In the genomic region with DNA sequence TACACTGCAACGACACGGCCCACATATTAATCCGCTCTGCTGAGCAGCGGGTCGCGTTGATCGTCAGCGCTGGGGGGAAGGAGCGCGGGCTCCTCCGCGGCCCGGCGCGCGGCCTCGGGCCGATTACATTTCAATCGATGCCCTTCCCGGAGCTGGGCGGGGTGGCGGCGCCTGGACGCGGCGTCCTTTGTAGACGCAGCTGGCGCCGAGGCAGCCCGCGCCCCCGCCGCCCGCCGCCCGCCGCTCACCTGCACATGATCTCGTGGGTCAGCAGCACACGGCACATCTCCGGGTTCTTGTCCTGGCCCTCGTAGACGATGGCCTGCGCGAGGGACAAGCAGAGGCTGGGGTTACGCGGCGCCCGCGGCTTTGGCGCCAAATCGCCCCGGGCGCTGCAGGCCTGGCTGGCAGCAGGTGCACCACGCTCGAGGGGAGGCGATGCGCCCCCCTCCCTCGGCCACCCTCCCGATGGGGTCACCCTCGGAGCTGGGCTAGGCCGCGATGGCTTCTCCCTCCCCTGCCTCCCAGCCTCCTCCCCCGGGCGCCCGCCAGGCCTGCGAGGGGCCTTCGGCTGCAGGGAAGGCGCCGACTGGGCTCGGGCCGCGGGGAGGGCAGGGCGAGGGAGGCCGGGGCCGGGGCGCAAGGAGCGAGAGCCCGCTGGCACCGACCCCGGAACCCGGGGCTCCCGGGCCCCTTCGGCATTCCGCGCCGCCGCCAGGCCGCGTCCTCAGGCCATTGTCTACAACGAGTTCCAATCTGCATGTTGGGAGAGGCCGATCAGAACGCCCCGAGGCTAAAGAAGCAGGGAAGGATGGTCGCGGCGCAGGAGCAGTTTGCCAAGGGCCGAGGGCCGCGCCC, we compare ENCODE assay signal across 10 cellular contexts. TPM values are rescaled to one million over a fixed set of nuclear protein-coding genes. Genes with fewer than 3 reads are reported as not detected.
DNase-seq lines count a peak whose midpoint lies in the region; ATAC-seq and TF ChIP-seq lines count a peak whose summit lies in the region.
"Had no signal": no experiment of that assay in that cellular context is flagged by ENCODE, and none has a peak within 500 bp of the region (broad histone marks: within the 10 kb centered on the region; RNA-seq: fewer than 3 reads in every experiment).

No MANE protein-coding gene starts in this region.

- 0 out of 2 replicates have a peak overlapping the region, but pooled peaks have one; percentile 12 for H2AFZ ChIP-seq in GM23338

- peaks cover 55% of the 10 kb centered on the region for H3K4me1 Mint-ChIP-seq in GM23338
- peaks cover 13 to 19% of the 10 kb centered on the region in 2 donors for H3K4me1 Mint-ChIP-seq in effector memory CD8-positive, alpha-beta T cell (ENCODE audit: low read depth in 2 of 2)
- H3K4me1 Mint-ChIP-seq in natural killer cell treated with Interleukin-12 subunit alpha and Interleukin-12 subunit beta and Interleukin-15 and Interleukin-18, amount 100 ng/mL, for 72 hours (ENCODE audit: low read depth in 2 of 2) = peaks cover 12 to 18% of the 10 kb centered on the region in 2 donors

- TF ChIP-seq CTCF in A673 (conservative IDR thresholded peaks at IDR 0.05; ENCODE audit: low read depth, low read length) (no peak), GM23338 (conservative IDR thresholded peaks at IDR 0.05; ENCODE audit: low read depth in 2 of 2) (no peak)

- ATAC-seq in GM23338 (peak; percentile 22), HG02759 (IDR thresholded peaks at IDR 0.05; ENCODE audit: unreplicated experiment) (no peak), GM19023 (IDR thresholded peaks at IDR 0.05; ENCODE audit: unreplicated experiment) (no peak)
- ATAC-seq in effector memory CD8-positive, alpha-beta T cell (replicated peaks) = no peak
- no peak for ATAC-seq in natural killer cell treated with Interleukin-12 subunit alpha and Interleukin-12 subunit beta and Interleukin-15 and Interleukin-18, amount 100 ng/mL, for 72 hours

- peak overlapping the region; percentile 70 for H3K4me2 ChIP-seq in GM23338

- POLR2A ChIA-PET in A673 (lab: Charles Lee; ENCODE audit: low non-redundant PET) = no interaction called here

- H3K4me1 ChIP-seq in A673 (ENCODE audit: insufficient read depth, low read length, poor library complexity, severe bottlenecking) (peaks cover 62% of the 10 kb centered on the region), GM23338 (ENCODE audit: insufficient read depth) (peaks cover 65% of the 10 kb centered on the region)

- peaks cover 10% of the 10 kb centered on the region; the same call in 1 of the 2 replicates for H3F3A ChIP-seq in GM23338 (replicated peaks; ENCODE audit: low read depth)

- H3K4me3 ChIP-seq in A673 (ENCODE audit: low read depth, low read length, poor library complexity, severe bottlenecking) (peak overlapping the region; percentile 0), GM23338 (peak overlapping the region; percentile 51)

- BruUV-seq in A673 (replicated peaks; lab: Mats Ljungman, UMichigan) = no TSS peak

- no peaks in the 10 kb centered on the region for H3K79me2 ChIP-seq in GM23338 (replicated peaks; ENCODE audit: insufficient read depth)

- H4K20me1 ChIP-seq in GM23338 (replicated peaks; ENCODE audit: insufficient read depth) = no peaks in the 10 kb centered on the region

- H3K27ac Mint-ChIP-seq in GM23338 = no peak overlapping the region
- no peak overlapping the region for H3K27ac Mint-ChIP-seq in effector memory CD8-positive, alpha-beta T cell
- no peak overlapping the region for H3K27ac Mint-ChIP-seq in natural killer cell treated with Interleukin-12 subunit alpha and Interleukin-12 subunit beta and Interleukin-15 and Interleukin-18, amount 100 ng/mL, for 72 hours

- intact Hi-C loops in A673 (cut with micrococcal nuclease; ENCODE audit: unreplicated experiment) = no loop called here

- peaks cover 53% of the 10 kb centered on the region for H3K36me3 ChIP-seq in A673 (ENCODE audit: insufficient read depth, low read length, poor library complexity, severe bottlenecking)
- no peaks in the 10 kb centered on the region for H3K36me3 ChIP-seq in GM23338 (ENCODE audit: insufficient read depth)

- DNase-seq in A673 (ENCODE audit: low spot score) (no peak), GM23338 (ENCODE audit: low spot score) (peak; percentile 72), NCI-H2081 (lab: John Stamatoyannopoulos, UW) (no peak), SW 1271 (lab: John Stamatoyannopoulos, UW) (no peak)
- no peak for DNase-seq in effector memory CD8-positive, alpha-beta T cell
- DNase-seq in natural killer cell treated with Interleukin-12 subunit alpha and Interleukin-12 subunit beta and Interleukin-15 and Interleukin-18, amount 100 ng/mL, for 72 hours (ENCODE audit: low spot score) = no peak
- DNase-seq: DND-41; stimulated activated CD8-positive, alpha-beta memory T cell treated with anti-CD3 and anti-CD28 coated beads, Interleukin-4, amount 100 ng/mL, for 48 hours had no signal

- H3K4me3 Mint-ChIP-seq in GM23338 = peak overlapping the region; percentile 64
- peak overlapping the region; percentile 43 to 53 for H3K4me3 Mint-ChIP-seq in effector memory CD8-positive, alpha-beta T cell
- H3K4me3 Mint-ChIP-seq in natural killer cell treated with Interleukin-12 subunit alpha and Interleukin-12 subunit beta and Interleukin-15 and Interleukin-18, amount 100 ng/mL, for 72 hours = peak overlapping the region; percentile 39

- no peaks in the 10 kb centered on the region for H3K9me2 ChIP-seq in GM23338 (ENCODE audit: insufficient read depth)

- H3K9me3 Mint-ChIP-seq in GM23338 = peaks cover 14% of the 10 kb centered on the region; the same call in 2 of the 3 replicates
- H3K9me3 Mint-ChIP-seq in effector memory CD8-positive, alpha-beta T cell = no peaks in the 10 kb centered on the region
- no peaks in the 10 kb centered on the region for H3K9me3 Mint-ChIP-seq in natural killer cell treated with Interleukin-12 subunit alpha and Interleukin-12 subunit beta and Interleukin-15 and Interleukin-18, amount 100 ng/mL, for 72 hours

- CTCF ChIA-PET in A673 (lab: Charles Lee) = interaction anchor here (1.6 kb wide), 1 partner anchor 105 kb away, joined by 3 read pairs; no protein-coding TSS in a partner anchor

- H3K36me3 Mint-ChIP-seq in GM23338 (ENCODE audit: low read depth) = no peaks in the 10 kb centered on the region; the same call in 2 of the 3 replicates
- peaks cover 4% of the 10 kb centered on the region for H3K36me3 Mint-ChIP-seq in effector memory CD8-positive, alpha-beta T cell (ENCODE audit: insufficient read depth)
- peaks cover 5% of the 10 kb centered on the region for H3K36me3 Mint-ChIP-seq in natural killer cell treated with Interleukin-12 subunit alpha and Interleukin-12 subunit beta and Interleukin-15 and Interleukin-18, amount 100 ng/mL, for 72 hours

- H3K27ac ChIP-seq in A673 (ENCODE audit: low read depth, low read length, poor library complexity, severe bottlenecking) (peak overlapping the region; percentile 10), GM23338 (ENCODE audit: low read depth) (no peak overlapping the region)

- H3K27me3 ChIP-seq in A673 (replicated peaks; ENCODE audit: insufficient read depth, low read depth, low read length, poor library complexity) (no peaks in the 10 kb centered on the region), GM23338 (ENCODE audit: insufficient read depth) (peaks cover 100% of the 10 kb centered on the region)

- H3K27me3 Mint-ChIP-seq in GM23338 (ENCODE audit: insufficient read depth, low read depth, poor library complexity) = peaks cover 89% of the 10 kb centered on the region
- H3K27me3 Mint-ChIP-seq in effector memory CD8-positive, alpha-beta T cell = peaks cover 71 to 86% of the 10 kb centered on the region in 2 donors
- peaks cover 43 to 67% of the 10 kb centered on the region in 2 donors for H3K27me3 Mint-ChIP-seq in natural killer cell treated with Interleukin-12 subunit alpha and Interleukin-12 subunit beta and Interleukin-15 and Interleukin-18, amount 100 ng/mL, for 72 hours

- no peaks in the 10 kb centered on the region for H3K9me3 ChIP-seq in A673 (ENCODE audit: low read depth, low read length, poor library complexity, severe bottlenecking)

TF ChIP-seq in GM23338, 12 proteins besides CTCF, POLR2A, EP300 and RAD21 (continues in another document):
- no peak for TF ChIP-seq ZNF331 (CRISPR knock-in tag; IDR thresholded peaks at IDR 0.05; ENCODE audit: low read depth)
- TF ChIP-seq EZH2phosphoT487 (IDR thresholded peaks at IDR 0.05; ENCODE audit: unreplicated experiment) = peak; percentile 25

RNA-seq across cellular contexts. Expression of gene EBF3, which starts 5.2 kb away (rescaled TPM):
- 52.2 and 56.2 TPM in 2 replicates for total RNA-seq in A673 (2021)
- total RNA-seq in GM23338 (2014; rRNA removed; shearing (Covaris generic)) = 0.23 and 0.49 TPM in 2 replicates
- polyA plus RNA-seq in GM23338 (2016; fragmentation: Nextera tagmentation; extraction: Ambion mirVana) = 0.12 and 0.27 TPM in 2 replicates
- not detected for total RNA-seq in natural killer cell treated with Interleukin-12 subunit alpha and Interleukin-12 subunit beta and Interleukin-15 and Interleukin-18, amount 100 ng/mL, for 72 hours

Comparison
In these comparisons a context has a peak if more than half of its experiments do, and no peak if none do; other contexts are left out.
1. RNA of gene EBF3, which starts 5.2 kb away (total RNA-seq): 52.2 to 56.2 TPM in A673; 0.23 to 0.49 TPM in GM23338 and not detected in natural killer cell treated with Interleukin-12 subunit alpha and Interleukin-12 subunit beta and Interleukin-15 and Interleukin-18, amount 100 ng/mL, for 72 hours; every median in the first group is over 10 times any median in the second.
2. Peak in every context shown above with its lines, with median percentiles within 50 percentile points of each other: H3K4me3 Mint-ChIP-seq.